16 cellular contexts compared by ENCODE assay signal in genomic region chr2:9405636-9406035, GRCh38.
"Had no signal": no experiment of that assay in that cellular context is flagged by ENCODE, and none has a peak within 500 bp of the region (broad histone marks: within the 10 kb centered on the region; RNA-seq: fewer than 3 reads in every experiment).

No MANE protein-coding gene starts in this region.

- DNase-seq: activated CD4-positive, alpha-beta T cell treated with anti-CD3 and anti-CD28 coated beads, Interleukin-2, amount 10 ng/mL, durations not matched to agents 24 days and 14 days; activated CD8-positive, alpha-beta T cell treated with anti-CD3 and anti-CD28 coated beads, Interleukin-2, amount 10 ng/mL, durations not matched to agents 7 days and 5 days; activated naive CD4-positive, alpha-beta T cell treated with anti-CD3 and anti-CD28 coated beads, Interleukin-2, amount 10 ng/mL, durations not matched to agents 7 days and 5 days; activated naive CD8-positive, alpha-beta T cell treated with anti-CD3 and anti-CD28 coated beads, Interleukin-2, amount 50 U/mL, for 24 hours; activated T-cell treated with anti-CD3 and anti-CD28 coated beads, Interleukin-2, amount 50 U/mL, for 24 hours; heart left ventricle; kidney glomerular epithelial cell; left ventricle myocardium superior; occipital lobe; posterior cingulate gyrus; stimulated activated CD4-positive, alpha-beta T cell treated with anti-CD3 and anti-CD28 coated beads, Interleukin-2, amount 100 ng/mL, for 24 hours; stimulated activated naive CD4-positive, alpha-beta T cell treated with Interleukin-2 at 50 U/mL for 16 hours; substantia nigra had no signal

- H3K27me3 Mint-ChIP-seq: activated CD4-positive, alpha-beta T cell treated with anti-CD3 and anti-CD28 coated beads, Interleukin-2, amount 10 ng/mL, durations not matched to agents 24 days and 14 days; activated naive CD8-positive, alpha-beta T cell treated with anti-CD3 and anti-CD28 coated beads, Interleukin-2, amount 50 U/mL, for 24 hours had no signal

- H3K27ac Mint-ChIP-seq: activated CD4-positive, alpha-beta T cell treated with anti-CD3 and anti-CD28 coated beads, Interleukin-2, amount 10 ng/mL, durations not matched to agents 24 days and 14 days; activated CD8-positive, alpha-beta T cell treated with anti-CD3 and anti-CD28 coated beads, Interleukin-2, amount 10 ng/mL, durations not matched to agents 7 days and 5 days; activated naive CD4-positive, alpha-beta T cell treated with anti-CD3 and anti-CD28 coated beads, Interleukin-2, amount 10 ng/mL, durations not matched to agents 7 days and 5 days; activated naive CD8-positive, alpha-beta T cell treated with anti-CD3 and anti-CD28 coated beads, Interleukin-2, amount 50 U/mL, for 24 hours; activated T-cell treated with anti-CD3 and anti-CD28 coated beads, Interleukin-2, amount 50 U/mL, for 24 hours had no signal

- H3K4me3 Mint-ChIP-seq: activated CD4-positive, alpha-beta T cell treated with anti-CD3 and anti-CD28 coated beads, Interleukin-2, amount 10 ng/mL, durations not matched to agents 24 days and 14 days; activated CD8-positive, alpha-beta T cell treated with anti-CD3 and anti-CD28 coated beads, Interleukin-2, amount 10 ng/mL, durations not matched to agents 7 days and 5 days; activated naive CD4-positive, alpha-beta T cell treated with anti-CD3 and anti-CD28 coated beads, Interleukin-2, amount 10 ng/mL, durations not matched to agents 7 days and 5 days; activated naive CD8-positive, alpha-beta T cell treated with anti-CD3 and anti-CD28 coated beads, Interleukin-2, amount 50 U/mL, for 24 hours; activated T-cell treated with anti-CD3 and anti-CD28 coated beads, Interleukin-2, amount 50 U/mL, for 24 hours had no signal

- H3K27me3 ChIP-seq: gastroesophageal sphincter, heart left ventricle, tibial nerve had no signal

- H3K4me1 Mint-ChIP-seq: activated naive CD8-positive, alpha-beta T cell treated with anti-CD3 and anti-CD28 coated beads, Interleukin-2, amount 50 U/mL, for 24 hours had no signal

- H3K9me3 ChIP-seq: gastroesophageal sphincter, heart left ventricle, tibial nerve had no signal

- H3K4me3 ChIP-seq: gastroesophageal sphincter, heart left ventricle, tibial nerve had no signal

- H3K27ac ChIP-seq: epithelial cell of prostate, heart left ventricle, tibial nerve had no signal

- H3K9me3 Mint-ChIP-seq: activated CD4-positive, alpha-beta T cell treated with anti-CD3 and anti-CD28 coated beads, Interleukin-2, amount 10 ng/mL, durations not matched to agents 24 days and 14 days; activated naive CD4-positive, alpha-beta T cell treated with anti-CD3 and anti-CD28 coated beads, Interleukin-2, amount 10 ng/mL, durations not matched to agents 7 days and 5 days; activated naive CD8-positive, alpha-beta T cell treated with anti-CD3 and anti-CD28 coated beads, Interleukin-2, amount 50 U/mL, for 24 hours; activated T-cell treated with anti-CD3 and anti-CD28 coated beads, Interleukin-2, amount 50 U/mL, for 24 hours had no signal
